8 cellular contexts compared by ENCODE assay signal in genomic region chr15:99100245-99101173, GRCh38. TPM values are rescaled to one million over a fixed set of nuclear protein-coding genes. Genes with fewer than 3 reads are reported as not detected.
DNase-seq lines count a peak whose midpoint lies in the region; ATAC-seq and TF ChIP-seq lines count a peak whose summit lies in the region.

No MANE protein-coding gene starts in this region.

- H3K27ac Mint-ChIP-seq in naive thymus-derived CD4-positive, alpha-beta T cell = no peak overlapping the region

- no peak overlapping the region for H3K27ac ChIP-seq in naive thymus-derived CD4-positive, alpha-beta T cell (ENCODE audit: low read depth, low read length)
- peak overlapping the region in 2 of 4 donors; percentile 19 to 50 for H3K27ac ChIP-seq in transverse colon

- peaks cover 1% of the 10 kb centered on the region for H3K4me1 Mint-ChIP-seq in activated T-cell treated with anti-CD3 and anti-CD28 coated beads, Interleukin-2, amount 50 U/mL, for 4 hours (ENCODE audit: low read depth)
- H3K4me1 Mint-ChIP-seq in naive thymus-derived CD4-positive, alpha-beta T cell = peaks cover 0 to 8% (median 0%) of the 10 kb centered on the region in 7 donors

- no peaks in the 10 kb centered on the region for H3K4me1 ChIP-seq in naive thymus-derived CD4-positive, alpha-beta T cell (ENCODE audit: control insufficient read depth in 2 of 2, insufficient read depth in 2 of 2, low read length in 2 of 2)
- peaks cover 0 to 12% (median 8%) of the 10 kb centered on the region in 4 donors for H3K4me1 ChIP-seq in transverse colon

- no peaks in the 10 kb centered on the region for H3K36me3 ChIP-seq in naive thymus-derived CD4-positive, alpha-beta T cell (ENCODE audit: control insufficient read depth in 2 of 3, insufficient read depth in 3 of 3, low read length in 3 of 3)
- H3K36me3 ChIP-seq in transverse colon = no peaks in the 10 kb centered on the region

- CTCF ChIA-PET in naive thymus-derived CD4-positive, alpha-beta T cell (lab: Charles Lee) = interaction anchor here (0.6 to 0.8 kb wide), 4 partner anchors 12 to 604 kb away, joined by 3 to 4 read pairs (median 3); no protein-coding TSS in a partner anchor

- peak; percentile 29 for DNase-seq in GM04504 (ENCODE audit: low read depth)
- DNase-seq in NCI-H774 (lab: John Stamatoyannopoulos, UW) = peak; percentile 8
- peak; percentile 16 for DNase-seq in activated T-cell treated with anti-CD3 and anti-CD28 coated beads, Interleukin-2, amount 50 U/mL, for 4 hours
- peak; percentile 67 for DNase-seq in fibroblast of the aortic adventitia (ENCODE audit: low read depth)
- DNase-seq in naive thymus-derived CD4-positive, alpha-beta T cell = peak in 4 of 9 donors; percentile 7 to 63 (median 18)
- peak; percentile 83 for DNase-seq in transverse colon
- no peak for DNase-seq in central memory CD4-positive, alpha-beta T cell

- intact Hi-C loops in naive thymus-derived CD4-positive, alpha-beta T cell (cut with micrococcal nuclease) = loop anchor here (1.0 to 10.0 kb wide), 4 partner anchors 113 to 654 kb away; no protein-coding TSS in a partner anchor
- intact Hi-C loops in transverse colon (cut with DNase I; ENCODE audit: low total_unique reads) = no loop called here

- in situ Hi-C loops in transverse colon (cut with MboI; ENCODE audit: low pct_ligation_motif_present in 1 of 4, low pct_unique_long_range_greater_than_20kb in 1 of 4, low sequenced_read_pairs in 3 of 4) = loop anchor here in 3 of 4 donors (5.0 to 10.0 kb wide), 2 partner anchors 104 to 112 kb away; no protein-coding TSS in a partner anchor

- no peaks in the 10 kb centered on the region for H3K36me3 Mint-ChIP-seq in activated T-cell treated with anti-CD3 and anti-CD28 coated beads, Interleukin-2, amount 50 U/mL, for 4 hours (ENCODE audit: insufficient read depth)
- H3K36me3 Mint-ChIP-seq in naive thymus-derived CD4-positive, alpha-beta T cell = no peaks in the 10 kb centered on the region

- H3K9me3 ChIP-seq in naive thymus-derived CD4-positive, alpha-beta T cell (ENCODE audit: control insufficient read depth in 2 of 3, low read length in 3 of 3) = no peaks in the 10 kb centered on the region
- H3K9me3 ChIP-seq in transverse colon = no peaks in the 10 kb centered on the region

- POLR2A ChIA-PET in naive thymus-derived CD4-positive, alpha-beta T cell (lab: Charles Lee) = no interaction called here

- no peak for TF ChIP-seq POLR2A in transverse colon (IDR thresholded peaks at IDR 0.05)

- TF ChIP-seq CTCF in fibroblast of the aortic adventitia (IDR thresholded peaks at IDR 0.05; ENCODE audit: insufficient read depth, low read length) (peak; percentile 91), transverse colon (IDR thresholded peaks at IDR 0.05) (peak; percentile 64 to 77 (median 74))

- WGBS in transverse colon (ENCODE audit: low coverage in 1 of 2), 2 donors = 0 to 4% methylated on average over 5 to 32 of the region's 50 CpGs

- no peak overlapping the region for H3K4me3 Mint-ChIP-seq in activated T-cell treated with anti-CD3 and anti-CD28 coated beads, Interleukin-2, amount 50 U/mL, for 4 hours
- peak overlapping the region in 4 of 10 donors; percentile 7 to 39 (median 28) for H3K4me3 Mint-ChIP-seq in naive thymus-derived CD4-positive, alpha-beta T cell

- H3K27me3 Mint-ChIP-seq in activated T-cell treated with anti-CD3 and anti-CD28 coated beads, Interleukin-2, amount 50 U/mL, for 4 hours (ENCODE audit: low read depth) = peaks cover 56% of the 10 kb centered on the region
- peaks cover 36 to 72% (median 46%) of the 10 kb centered on the region in 5 donors for H3K27me3 Mint-ChIP-seq in naive thymus-derived CD4-positive, alpha-beta T cell

- TF ChIP-seq EP300 in transverse colon (IDR thresholded peaks at IDR 0.05; ENCODE audit: low read depth) = no peak

- H3K4me3 ChIP-seq in fibroblast of the aortic adventitia (ENCODE audit: low read depth, low read length) = peak overlapping the region; percentile 56
- H3K4me3 ChIP-seq in naive thymus-derived CD4-positive, alpha-beta T cell (ENCODE audit: low read length) = no peak overlapping the region
- peak overlapping the region in 3 of 4 donors; percentile 19 to 40 (median 21) for H3K4me3 ChIP-seq in transverse colon

- no peaks in the 10 kb centered on the region for H3K27me3 ChIP-seq in naive thymus-derived CD4-positive, alpha-beta T cell (ENCODE audit: control insufficient read depth in 2 of 2, insufficient read depth in 2 of 2, low read length in 2 of 2)
- H3K27me3 ChIP-seq in transverse colon = peaks cover 42% of the 10 kb centered on the region

- H3K9me3 Mint-ChIP-seq in activated T-cell treated with anti-CD3 and anti-CD28 coated beads, Interleukin-2, amount 50 U/mL, for 4 hours = no peaks in the 10 kb centered on the region
- peaks cover 0 to 2% (median 0%) of the 10 kb centered on the region in 11 donors for H3K9me3 Mint-ChIP-seq in naive thymus-derived CD4-positive, alpha-beta T cell

- peak; percentile 27 for ATAC-seq in HG03354 (IDR thresholded peaks at IDR 0.05; ENCODE audit: poor library complexity, severe bottlenecking, unreplicated experiment)
- peak in 1 of 2 donors; percentile 46 for ATAC-seq in activated T-cell treated with anti-CD3 and anti-CD28 coated beads, Interleukin-2, amount 50 U/mL, for 4 hours
- ATAC-seq in naive thymus-derived CD4-positive, alpha-beta T cell = peak; percentile 42

RNA-seq across cellular contexts. Expression of gene SYNM, which starts 4.4 kb away (rescaled TPM):
- under 1 TPM; 0.42 to 0.60 (median 0.53) TPM for total RNA-seq in activated T-cell treated with anti-CD3 and anti-CD28 coated beads, Interleukin-2, amount 50 U/mL, for 4 hours
- total RNA-seq in fibroblast of the aortic adventitia (ENCODE audit: low replicate concordance) = 3.4 and 6.2 TPM in 2 replicates
- 1 to 10 TPM in 4 of 5 experiments, under 1 TPM in 1; 0.53 to 6.0 (median 2.2) TPM for total RNA-seq in naive thymus-derived CD4-positive, alpha-beta T cell
- under 1 TPM; 0.17 to 0.21 TPM for polyA plus RNA-seq in naive thymus-derived CD4-positive, alpha-beta T cell
- 100 to 1,000 TPM in 2 of 4 donors, 10 to 100 TPM in 2; 98.3 to 414 (median 158) TPM for total RNA-seq in transverse colon

Comparison
In these comparisons a context has a peak if more than half of its experiments do, and no peak if none do; other contexts are left out.
1. RNA of gene SYNM, which starts 4.4 kb away (total RNA-seq): 98.3 to 414 TPM in transverse colon; 3.4 to 6.2 TPM in fibroblast of the aortic adventitia, 0.53 to 6.0 TPM in naive thymus-derived CD4-positive, alpha-beta T cell and 0.42 to 0.60 TPM in activated T-cell treated with anti-CD3 and anti-CD28 coated beads, Interleukin-2, amount 50 U/mL, for 4 hours; every median in the first group is over 10 times any median in the second.